Comparison of ENCODE assay signal across 19 cellular contexts in the genomic region with DNA sequence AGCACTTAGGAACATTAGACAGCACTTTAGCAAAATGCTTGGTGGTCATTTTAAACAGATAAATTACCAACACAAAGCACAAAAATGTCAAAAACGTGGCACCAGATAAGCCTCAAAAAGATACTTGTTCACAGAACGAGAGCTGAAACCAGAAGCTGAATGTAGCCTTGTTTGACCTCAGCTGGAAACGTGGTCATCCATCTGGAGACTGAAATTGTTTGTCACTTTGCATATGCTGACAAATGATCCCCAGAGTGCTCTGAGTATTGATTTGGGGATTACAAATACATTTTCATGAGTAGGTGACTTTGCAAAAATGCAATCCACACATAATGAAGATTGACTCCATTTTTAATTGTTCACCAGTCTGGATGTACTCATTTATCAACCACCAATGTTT.
DNase-seq lines count a peak whose midpoint lies in the region; ATAC-seq and TF ChIP-seq lines count a peak whose summit lies in the region.
"Had no signal": no experiment of that assay in that cellular context is flagged by ENCODE, and none has a peak within 500 bp of the region (broad histone marks: within the 10 kb centered on the region; RNA-seq: fewer than 3 reads in every experiment).

No MANE protein-coding gene starts in this region.

- H3K4ac ChIP-seq in mesendoderm (ENCODE audit: low read depth, low read length) = no peak overlapping the region

- no peak for TF ChIP-seq CTCF in GM10266 (IDR thresholded peaks at IDR 0.05; ENCODE audit: control insufficient read depth, insufficient read depth, low read depth, missing control alignments)
- TF ChIP-seq CTCF in Caco-2 (IDR thresholded peaks at IDR 0.05; ENCODE audit: insufficient read depth in 1 of 2, low read depth in 1 of 2, low read length in 1 of 2, severe bottlenecking in 1 of 2, unreplicated experiment in 1 of 2) = no peak

- no peak overlapping the region for H3K4me2 ChIP-seq in mesendoderm (ENCODE audit: low read length)

- H3K18ac ChIP-seq in mesendoderm (ENCODE audit: low read length) = no peak overlapping the region

- no peak overlapping the region for H2BK120ac ChIP-seq in mesendoderm (ENCODE audit: low read depth, low read length)

- H3K4me1 ChIP-seq in mesendoderm (ENCODE audit: control insufficient read depth, low read depth, low read length) (no peaks in the 10 kb centered on the region), Caco-2 (peaks cover 7% of the 10 kb centered on the region)
- H3K4me1 ChIP-seq: BE2C, right atrium auricular region had no signal

- peak; percentile 54 for ATAC-seq in GM19043 (IDR thresholded peaks at IDR 0.05; ENCODE audit: low read depth, unreplicated experiment)
- ATAC-seq in HG02588 (IDR thresholded peaks at IDR 0.05; ENCODE audit: unreplicated experiment) = peak; percentile 70
- peak; percentile 69 for ATAC-seq in HG03432 (IDR thresholded peaks at IDR 0.05; ENCODE audit: unreplicated experiment)

- no peak overlapping the region for H4K8ac ChIP-seq in mesendoderm (ENCODE audit: low read depth, low read length)

- H3K4me3 Mint-ChIP-seq in Caco-2 (ENCODE audit: unreplicated experiment) = no peak overlapping the region
- H3K4me3 Mint-ChIP-seq: activated naive CD8-positive, alpha-beta T cell treated with anti-CD3 and anti-CD28 coated beads for 36 hours had no signal

- no peak overlapping the region for H2BK15ac ChIP-seq in mesendoderm (replicated peaks; ENCODE audit: low read depth)

- intact Hi-C loops in Caco-2 (cut with micrococcal nuclease; ENCODE audit: unreplicated experiment) = no loop called here

- CTCF ChIA-PET in Caco-2 (lab: Charles Lee) = no interaction called here

- no peaks in the 10 kb centered on the region for H3K79me2 ChIP-seq in mesendoderm (ENCODE audit: control insufficient read depth, insufficient read depth, low read length)

- no peak overlapping the region for H2AK5ac ChIP-seq in mesendoderm (ENCODE audit: low read length)

- no peaks in the 10 kb centered on the region for H3K79me1 ChIP-seq in mesendoderm (ENCODE audit: low read length)

- no peaks in the 10 kb centered on the region for H3K9me3 ChIP-seq in Caco-2
- H3K9me3 ChIP-seq: BE2C, right atrium auricular region had no signal

- H3K9ac ChIP-seq in mesendoderm (ENCODE audit: low read length) = no peak overlapping the region

- H3K27me3 ChIP-seq in mesendoderm (ENCODE audit: insufficient read depth, low read length, poor library complexity) (no peaks in the 10 kb centered on the region), Caco-2 (replicated peaks; ENCODE audit: control insufficient read depth, insufficient read depth, low read length) (no peaks in the 10 kb centered on the region)
- H3K27me3 ChIP-seq: BE2C, cardiac muscle cell, right atrium auricular region had no signal

- no peak overlapping the region for H2BK5ac ChIP-seq in mesendoderm (ENCODE audit: low read length)

- H4K5ac ChIP-seq in mesendoderm (ENCODE audit: low read length) = no peak overlapping the region

- no peak overlapping the region for H3K4me3 ChIP-seq in mesendoderm (ENCODE audit: low read length)
- no peak overlapping the region for H3K4me3 ChIP-seq in Caco-2 (ENCODE audit: low read depth, low read length)
- H3K4me3 ChIP-seq: cardiac muscle cell, right atrium auricular region had no signal

- H3K56ac ChIP-seq in mesendoderm (ENCODE audit: low read length) = no peak overlapping the region

- no TSS peak for BruUV-seq in Caco-2 (replicated peaks; lab: Mats Ljungman, UMichigan)

- no peaks in the 10 kb centered on the region for H3K27me3 Mint-ChIP-seq in Caco-2 (ENCODE audit: insufficient read depth, unreplicated experiment)
- H3K27me3 Mint-ChIP-seq: activated naive CD8-positive, alpha-beta T cell treated with anti-CD3 and anti-CD28 coated beads for 36 hours had no signal

- H3K23ac ChIP-seq in mesendoderm (ENCODE audit: low read length) = no peak overlapping the region

- DNase-seq in mesendoderm (peak; percentile 47), GM10266 (ENCODE audit: extremely low spot score) (no peak), Caco-2 (no peak)
- no peak for DNase-seq in stimulated activated CD4-positive, alpha-beta T cell treated with anti-CD3 and anti-CD28 coated beads, Interleukin-4, amount 100 ng/mL, for 1 hour
- DNase-seq: activated naive CD8-positive, alpha-beta T cell treated with anti-CD3 and anti-CD28 coated beads for 36 hours; activated T-cell treated with anti-CD3 and anti-CD28 coated beads, Interleukin-2, amount 50 U/mL, for 1 hour; BE2C; DMS79; effector CD8-positive, alpha-beta T cell; hypothalamus; midbrain; NCI-H1694 treated with DMSO at 0.1 percent for 48 hours; RPMI8226; stimulated activated CD4-positive, alpha-beta T cell treated with anti-CD3 and anti-CD28 coated beads, Interleukin-1b, Interleukin-23, amount 100 ng/mL, for 48 hours had no signal

- H3K36me3 ChIP-seq in mesendoderm (ENCODE audit: control insufficient read depth, insufficient read depth, low read length) = no peaks in the 10 kb centered on the region
- no peaks in the 10 kb centered on the region for H3K36me3 ChIP-seq in Caco-2 (ENCODE audit: control insufficient read depth, insufficient read depth, low read length)
- H3K36me3 ChIP-seq: BE2C, cardiac muscle cell, right atrium auricular region had no signal

- no peaks in the 10 kb centered on the region for H3K36me3 Mint-ChIP-seq in Caco-2 (ENCODE audit: insufficient read depth, unreplicated experiment)
- H3K36me3 Mint-ChIP-seq: activated naive CD8-positive, alpha-beta T cell treated with anti-CD3 and anti-CD28 coated beads for 36 hours had no signal

- H3K27ac ChIP-seq in mesendoderm (ENCODE audit: low read depth, low read length) = no peak overlapping the region
- H3K27ac ChIP-seq: cardiac muscle cell, right atrium auricular region had no signal

- no peaks in the 10 kb centered on the region for H3K9me3 Mint-ChIP-seq in Caco-2 (ENCODE audit: unreplicated experiment)
- H3K9me3 Mint-ChIP-seq: activated naive CD8-positive, alpha-beta T cell treated with anti-CD3 and anti-CD28 coated beads for 36 hours had no signal

- WGBS in mesendoderm (ENCODE audit: extremely low coverage, insufficient coverage, low lambda C conversion rate) = no CpG with 5 or more reads among the region's 3 CpGs

- H3K4me1 Mint-ChIP-seq in Caco-2 (ENCODE audit: low read depth, unreplicated experiment) = no peaks in the 10 kb centered on the region
- H3K4me1 Mint-ChIP-seq: activated naive CD8-positive, alpha-beta T cell treated with anti-CD3 and anti-CD28 coated beads for 36 hours had no signal

- POLR2A ChIA-PET in Caco-2 (lab: Charles Lee) = interaction anchor here (0.6 kb wide), 1 partner anchor 94 kb away, joined by 7 read pairs; no protein-coding TSS in a partner anchor

- no peak overlapping the region for H3K27ac Mint-ChIP-seq in Caco-2 (ENCODE audit: unreplicated experiment)
- H3K27ac Mint-ChIP-seq: activated naive CD8-positive, alpha-beta T cell treated with anti-CD3 and anti-CD28 coated beads for 36 hours had no signal
